ENCODE assay signal across 8 cellular contexts in genomic region chr7:102424787-102425218, GRCh38. TPM values are rescaled to one million over a fixed set of nuclear protein-coding genes. Genes with fewer than 3 reads are reported as not detected.
A peak's percentile ranks its signal among the peaks of the same experiment; 100 is the strongest.
DNase-seq lines count a peak whose midpoint lies in the region; ATAC-seq and TF ChIP-seq lines count a peak whose summit lies in the region.

No MANE protein-coding gene starts in this region.

- H3K4me1 ChIP-seq in HAP-1 (no peaks in the 10 kb centered on the region), testis (no peaks in the 10 kb centered on the region)

- H3K27ac Mint-ChIP-seq in activated T-helper 1 cell treated with anti-CD3 and anti-CD28 coated beads, Interleukin-12 subunit alpha, Interleukin-12 subunit beta, Interleukin-2, Interleukin-4 antibody, amounts not matched to agents 30 ng/mL and 10 ng/mL and 1 ng/mL, durations not matched to agents 14 hours and 24 hours and 36 hours: peak overlapping the region; percentile 100
- peak overlapping the region; percentile 100 for H3K27ac Mint-ChIP-seq in naive thymus-derived CD8-positive, alpha-beta T cell

- H3K4me1 Mint-ChIP-seq in activated T-helper 1 cell treated with anti-CD3 and anti-CD28 coated beads, Interleukin-12 subunit alpha, Interleukin-12 subunit beta, Interleukin-2, Interleukin-4 antibody, amounts not matched to agents 30 ng/mL and 10 ng/mL and 1 ng/mL, durations not matched to agents 14 hours and 24 hours and 36 hours (ENCODE audit: low read depth): peaks cover 69% of the 10 kb centered on the region
- H3K4me1 Mint-ChIP-seq in naive thymus-derived CD8-positive, alpha-beta T cell: peaks cover 40 to 96% (median 76%) of the 10 kb centered on the region in 4 donors

- ATAC-seq in HG02798 (IDR thresholded peaks at IDR 0.05; ENCODE audit: poor library complexity, unreplicated experiment) (peak; percentile 39), HG02623 (IDR thresholded peaks at IDR 0.05; ENCODE audit: unreplicated experiment) (no peak), HG03439 (IDR thresholded peaks at IDR 0.05; ENCODE audit: unreplicated experiment) (no peak)
- ATAC-seq in naive thymus-derived CD8-positive, alpha-beta T cell: no peak

- WGBS in testis, 2 donors: 85 to 88% methylated on average over 7 to 13 of the region's 13 CpGs

- TF ChIP-seq CTCF in testis (IDR thresholded peaks at IDR 0.05): no peak

- no peak for DNase-seq in activated T-helper 1 cell treated with anti-CD3 and anti-CD28 coated beads, Interleukin-12 subunit alpha, Interleukin-12 subunit beta, Interleukin-2, Interleukin-4 antibody, amounts not matched to agents 30 ng/mL and 10 ng/mL and 1 ng/mL, durations not matched to agents 14 hours and 24 hours and 36 hours (ENCODE audit: low spot score)
- DNase-seq in naive thymus-derived CD8-positive, alpha-beta T cell: no peak
- no peak for DNase-seq in HAP-1 (ENCODE audit: low spot score in 2 of 2)
- no peak for DNase-seq in testis

- H3K4me3 Mint-ChIP-seq in activated T-helper 1 cell treated with anti-CD3 and anti-CD28 coated beads, Interleukin-12 subunit alpha, Interleukin-12 subunit beta, Interleukin-2, Interleukin-4 antibody, amounts not matched to agents 30 ng/mL and 10 ng/mL and 1 ng/mL, durations not matched to agents 14 hours and 24 hours and 36 hours: peak overlapping the region; percentile 45
- H3K4me3 Mint-ChIP-seq in naive thymus-derived CD8-positive, alpha-beta T cell: peak overlapping the region in 9 of 10 donors; percentile 64 to 94 (median 87)

- POLR2A ChIA-PET in naive thymus-derived CD8-positive, alpha-beta T cell (lab: Charles Lee): interaction anchor here (0.9 to 15.8 kb wide), 7 partner anchors 9 to 39 kb away, joined by 4 to 449 read pairs (median 8); partner anchors contain the start of genes ALKBH4, LRWD1, ORAI2 and PRKRIP1

- intact Hi-C loops in activated T-helper 1 cell treated with anti-CD3 and anti-CD28 coated beads, Interleukin-12 subunit alpha, Interleukin-12 subunit beta, Interleukin-2, Interleukin-4 antibody, amounts not matched to agents 30 ng/mL and 10 ng/mL and 1 ng/mL, durations not matched to agents 14 hours and 24 hours and 36 hours (cut with micrococcal nuclease): no loop called here
- intact Hi-C loops in testis (cut with DNase I; ENCODE audit: low total_unique reads): no loop called here

- peaks cover 33% of the 10 kb centered on the region for H3K36me3 ChIP-seq in HAP-1 (replicated peaks)
- H3K36me3 ChIP-seq in testis (ENCODE audit: low read depth, missing control alignments): no peaks in the 10 kb centered on the region

- H3K9me3 Mint-ChIP-seq in activated T-helper 1 cell treated with anti-CD3 and anti-CD28 coated beads, Interleukin-12 subunit alpha, Interleukin-12 subunit beta, Interleukin-2, Interleukin-4 antibody, amounts not matched to agents 30 ng/mL and 10 ng/mL and 1 ng/mL, durations not matched to agents 14 hours and 24 hours and 36 hours: no peaks in the 10 kb centered on the region
- H3K9me3 Mint-ChIP-seq in naive thymus-derived CD8-positive, alpha-beta T cell: peaks cover 0 to 6% (median 0%) of the 10 kb centered on the region in 9 donors

- TF ChIP-seq POLR2A in GM18526 (IDR thresholded peaks at IDR 0.05; ENCODE audit: extremely low read depth, insufficient read length) (peak; percentile 38), testis (IDR thresholded peaks at IDR 0.05) (no peak)

- in situ Hi-C loops in HAP-1 (cut with MboI; ENCODE audit: low sequenced_read_pairs): no loop called here

- no peaks in the 10 kb centered on the region for H3K9me3 ChIP-seq in HAP-1
- H3K9me3 ChIP-seq in testis: no peaks in the 10 kb centered on the region

- no peaks in the 10 kb centered on the region for H3K27me3 ChIP-seq in HAP-1 (ENCODE audit: low read depth)
- H3K27me3 ChIP-seq in testis: no peaks in the 10 kb centered on the region

- H3K27me3 Mint-ChIP-seq in activated T-helper 1 cell treated with anti-CD3 and anti-CD28 coated beads, Interleukin-12 subunit alpha, Interleukin-12 subunit beta, Interleukin-2, Interleukin-4 antibody, amounts not matched to agents 30 ng/mL and 10 ng/mL and 1 ng/mL, durations not matched to agents 14 hours and 24 hours and 36 hours (ENCODE audit: insufficient read depth): no peaks in the 10 kb centered on the region
- H3K27me3 Mint-ChIP-seq in naive thymus-derived CD8-positive, alpha-beta T cell: no peaks in the 10 kb centered on the region

- peaks cover 37% of the 10 kb centered on the region for H3K36me3 Mint-ChIP-seq in activated T-helper 1 cell treated with anti-CD3 and anti-CD28 coated beads, Interleukin-12 subunit alpha, Interleukin-12 subunit beta, Interleukin-2, Interleukin-4 antibody, amounts not matched to agents 30 ng/mL and 10 ng/mL and 1 ng/mL, durations not matched to agents 14 hours and 24 hours and 36 hours (ENCODE audit: low read depth)
- H3K36me3 Mint-ChIP-seq in naive thymus-derived CD8-positive, alpha-beta T cell: peaks cover 0 to 13% (median 5%) of the 10 kb centered on the region in 3 donors

- no peak overlapping the region for H3K27ac ChIP-seq in testis

- no peak overlapping the region for H3K4me3 ChIP-seq in HAP-1
- no peak overlapping the region for H3K4me3 ChIP-seq in testis

RNA-seq across cellular contexts. Expression of gene ORAI2, which starts 8.6 kb away (rescaled TPM):
- 55.2 and 59.9 TPM in 2 replicates for total RNA-seq in activated T-helper 1 cell treated with anti-CD3 and anti-CD28 coated beads, Interleukin-12 subunit alpha, Interleukin-12 subunit beta, Interleukin-2, Interleukin-4 antibody, amounts not matched to agents 30 ng/mL and 10 ng/mL and 1 ng/mL, durations not matched to agents 14 hours and 24 hours and 36 hours
- total RNA-seq in naive thymus-derived CD8-positive, alpha-beta T cell: 10 to 100 TPM; 29.1 to 33.6 TPM
- 10 to 100 TPM; 35.9 to 54.4 (median 37.2) TPM for polyA plus RNA-seq in naive thymus-derived CD8-positive, alpha-beta T cell
- 10 to 100 TPM in 1 of 2 donors, 1 to 10 TPM in 1; 9.7 to 10.3 TPM for total RNA-seq in testis
- 9.9 TPM for polyA plus RNA-seq in testis (ENCODE audit: insufficient read depth, low read depth, low replicate concordance)

RNA-seq across cellular contexts. Expression of gene PRKRIP1, which starts 28.6 kb away (rescaled TPM):
- 25.7 and 28.3 TPM in 2 replicates for total RNA-seq in activated T-helper 1 cell treated with anti-CD3 and anti-CD28 coated beads, Interleukin-12 subunit alpha, Interleukin-12 subunit beta, Interleukin-2, Interleukin-4 antibody, amounts not matched to agents 30 ng/mL and 10 ng/mL and 1 ng/mL, durations not matched to agents 14 hours and 24 hours and 36 hours
- total RNA-seq in naive thymus-derived CD8-positive, alpha-beta T cell: 10 to 100 TPM; 47.9 TPM
- 10 to 100 TPM; 13.4 to 27.0 (median 17.7) TPM for polyA plus RNA-seq in naive thymus-derived CD8-positive, alpha-beta T cell
- 10 to 100 TPM; 52.5 to 71.1 TPM for total RNA-seq in testis
- 50.8 TPM for polyA plus RNA-seq in testis (ENCODE audit: insufficient read depth, low read depth, low replicate concordance)

RNA-seq across cellular contexts. Expression of gene ALKBH4, which starts 39.9 kb away (rescaled TPM):
- 10.7 and 11.2 TPM in 2 replicates for total RNA-seq in activated T-helper 1 cell treated with anti-CD3 and anti-CD28 coated beads, Interleukin-12 subunit alpha, Interleukin-12 subunit beta, Interleukin-2, Interleukin-4 antibody, amounts not matched to agents 30 ng/mL and 10 ng/mL and 1 ng/mL, durations not matched to agents 14 hours and 24 hours and 36 hours
- 10 to 100 TPM in 1 of 2 experiments, 1 to 10 TPM in 1; 9.9 to 12.9 TPM for total RNA-seq in naive thymus-derived CD8-positive, alpha-beta T cell
- polyA plus RNA-seq in naive thymus-derived CD8-positive, alpha-beta T cell: 10 to 100 TPM; 14.8 to 17.3 (median 16.4) TPM
- total RNA-seq in testis: 10 to 100 TPM; 26.7 to 27.7 TPM
- polyA plus RNA-seq in testis (ENCODE audit: insufficient read depth, low read depth, low replicate concordance): 9.3 TPM

RNA-seq across cellular contexts. Expression of gene LRWD1, which starts 40.0 kb away (rescaled TPM):
- total RNA-seq in activated T-helper 1 cell treated with anti-CD3 and anti-CD28 coated beads, Interleukin-12 subunit alpha, Interleukin-12 subunit beta, Interleukin-2, Interleukin-4 antibody, amounts not matched to agents 30 ng/mL and 10 ng/mL and 1 ng/mL, durations not matched to agents 14 hours and 24 hours and 36 hours: 32.9 and 36.3 TPM in 2 replicates
- 10 to 100 TPM; 21.6 to 23.6 TPM for total RNA-seq in naive thymus-derived CD8-positive, alpha-beta T cell
- polyA plus RNA-seq in naive thymus-derived CD8-positive, alpha-beta T cell: 10 to 100 TPM in 2 of 3 donors, 1 to 10 TPM in 1; 7.2 to 14.5 (median 11.4) TPM
- total RNA-seq in testis: 100 to 1,000 TPM; 221 to 350 TPM
- 540 TPM for polyA plus RNA-seq in testis (ENCODE audit: insufficient read depth, low read depth, low replicate concordance)

RNA-seq across cellular contexts. Expression of gene POLR2J, which starts 53.9 kb away (rescaled TPM):
- total RNA-seq in activated T-helper 1 cell treated with anti-CD3 and anti-CD28 coated beads, Interleukin-12 subunit alpha, Interleukin-12 subunit beta, Interleukin-2, Interleukin-4 antibody, amounts not matched to agents 30 ng/mL and 10 ng/mL and 1 ng/mL, durations not matched to agents 14 hours and 24 hours and 36 hours: 49.7 and 55.3 TPM in 2 replicates
- total RNA-seq in naive thymus-derived CD8-positive, alpha-beta T cell: 10 to 100 TPM; 44.3 to 44.4 TPM
- 100 to 1,000 TPM in 2 of 3 donors, 10 to 100 TPM in 1; 65.6 to 112 (median 103) TPM for polyA plus RNA-seq in naive thymus-derived CD8-positive, alpha-beta T cell
- 10 to 100 TPM; 33.9 to 46.0 TPM for total RNA-seq in testis
- polyA plus RNA-seq in testis (ENCODE audit: insufficient read depth, low read depth, low replicate concordance): 73.1 TPM
